ENCODE assay signal across 21 cellular contexts in the genomic region with DNA sequence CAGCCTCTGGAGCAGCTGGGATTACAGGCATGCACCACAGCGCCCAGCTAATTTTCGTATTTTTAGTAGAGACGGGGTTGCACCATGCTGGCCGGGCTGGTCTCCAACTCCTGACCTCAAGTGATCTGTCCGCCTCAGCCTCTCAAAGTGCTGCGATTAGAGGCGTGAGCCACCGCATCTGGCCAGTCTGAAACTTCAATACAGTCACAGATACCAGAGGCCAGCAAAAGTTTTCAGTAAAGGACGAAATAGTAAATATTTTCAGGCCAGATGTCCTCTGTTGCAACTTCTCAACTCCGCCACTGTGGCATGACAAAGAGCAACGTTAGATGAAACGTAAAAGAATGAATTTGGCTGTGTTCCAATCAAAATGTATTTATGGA.
DNase-seq lines count a peak whose midpoint lies in the region; ATAC-seq and TF ChIP-seq lines count a peak whose summit lies in the region.
"Had no signal": no experiment of that assay in that cellular context is flagged by ENCODE, and none has a peak within 500 bp of the region (broad histone marks: within the 10 kb centered on the region; RNA-seq: fewer than 3 reads in every experiment).

No MANE protein-coding gene starts in this region.

- peak; percentile 12 for TF ChIP-seq CTCF in choroid plexus epithelial cell (conservative IDR thresholded peaks at IDR 0.05; ENCODE audit: low read depth, low read length)

- no peak overlapping the region for H3K27ac Mint-ChIP-seq in activated CD4-positive, alpha-beta memory T cell treated with anti-CD3 and anti-CD28 coated beads, Interleukin-2, amount 10 ng/mL, durations not matched to agents 7 days and 5 days
- H3K27ac Mint-ChIP-seq: CD4-positive, CD25-positive, alpha-beta regulatory T cell; natural killer cell; progenitor cell of endocrine pancreas had no signal

- peaks cover 6% of the 10 kb centered on the region for H3K9me3 Mint-ChIP-seq in activated CD4-positive, alpha-beta memory T cell treated with anti-CD3 and anti-CD28 coated beads, Interleukin-2, amount 10 ng/mL, durations not matched to agents 7 days and 5 days

- H3K4me3 Mint-ChIP-seq in activated CD4-positive, alpha-beta memory T cell treated with anti-CD3 and anti-CD28 coated beads, Interleukin-2, amount 10 ng/mL, durations not matched to agents 7 days and 5 days = no peak overlapping the region
- H3K4me3 Mint-ChIP-seq: CD4-positive, CD25-positive, alpha-beta regulatory T cell; central memory CD8-positive, alpha-beta T cell; natural killer cell had no signal

- intact Hi-C loops in left ventricle myocardium superior (cut with micrococcal nuclease) = no loop called here
- intact Hi-C loops in posterior vena cava (cut with DNase I) = no loop called here

- peak; percentile 93 for ATAC-seq in left ventricle myocardium superior
- ATAC-seq in GM19324 (IDR thresholded peaks at IDR 0.05; ENCODE audit: low FRiP score, unreplicated experiment) = no peak
- ATAC-seq: HepG2, natural killer cell had no signal

- DNase-seq in AG08395 (ENCODE audit: low spot score) (peak; percentile 43), choroid plexus epithelial cell (ENCODE audit: low read depth) (peak; percentile 55), left ventricle myocardium superior (peak; percentile 84), posterior vena cava (ENCODE audit: low spot score) (peak; percentile 91), GDM1 (lab: John Stamatoyannopoulos, UW) (no peak)
- DNase-seq in activated CD4-positive, alpha-beta memory T cell treated with anti-CD3 and anti-CD28 coated beads, Interleukin-2, amount 10 ng/mL, durations not matched to agents 7 days and 5 days = no peak
- no peak for DNase-seq in activated effector memory CD4-positive, alpha-beta T cell treated with Interleukin-2 at 50 U/mL for 16 hours
- DNase-seq: activated CD4-positive, alpha-beta T cell treated with anti-CD3 and anti-CD28 coated beads for 4 hours; activated gamma-delta T cell; CD4-positive, CD25-positive, alpha-beta regulatory T cell; GOT3; MG63; natural killer cell; NCI-H1930; NCI-H446 treated with DMSO at 0.1 percent for 48 hours; SW 1271 had no signal

- no peaks in the 10 kb centered on the region for H3K4me1 Mint-ChIP-seq in activated CD4-positive, alpha-beta memory T cell treated with anti-CD3 and anti-CD28 coated beads, Interleukin-2, amount 10 ng/mL, durations not matched to agents 7 days and 5 days
- H3K4me1 Mint-ChIP-seq: CD4-positive, CD25-positive, alpha-beta regulatory T cell; central memory CD8-positive, alpha-beta T cell; natural killer cell had no signal

- H3K27me3 Mint-ChIP-seq in activated CD4-positive, alpha-beta memory T cell treated with anti-CD3 and anti-CD28 coated beads, Interleukin-2, amount 10 ng/mL, durations not matched to agents 7 days and 5 days = no peaks in the 10 kb centered on the region

- POLR2A ChIA-PET in activated CD4-positive, alpha-beta memory T cell treated with anti-CD3 and anti-CD28 coated beads, Interleukin-2, amount 10 ng/mL, durations not matched to agents 7 days and 5 days (lab: Charles Lee) = no interaction called here

- H3K36me3 Mint-ChIP-seq in activated CD4-positive, alpha-beta memory T cell treated with anti-CD3 and anti-CD28 coated beads, Interleukin-2, amount 10 ng/mL, durations not matched to agents 7 days and 5 days (ENCODE audit: low read depth) = no peaks in the 10 kb centered on the region
- H3K36me3 Mint-ChIP-seq: CD4-positive, CD25-positive, alpha-beta regulatory T cell; natural killer cell had no signal

- no peak overlapping the region for H3K4me3 ChIP-seq in choroid plexus epithelial cell (ENCODE audit: low read depth, low read length)
- H3K4me3 ChIP-seq: MG63, tibial nerve had no signal

- CTCF ChIA-PET in activated CD4-positive, alpha-beta memory T cell treated with anti-CD3 and anti-CD28 coated beads, Interleukin-2, amount 10 ng/mL, durations not matched to agents 7 days and 5 days (lab: Charles Lee) = no interaction called here

Comparison
In these comparisons a context has a peak if more than half of its experiments do, and no peak if none do; other contexts are left out.
1. DNase-seq: peak in AG08395 (single experiment), choroid plexus epithelial cell (single experiment), left ventricle myocardium superior (single experiment) and posterior vena cava (single experiment); none in activated CD4-positive, alpha-beta memory T cell treated with anti-CD3 and anti-CD28 coated beads, Interleukin-2, amount 10 ng/mL, durations not matched to agents 7 days and 5 days (single experiment), activated effector memory CD4-positive, alpha-beta T cell treated with Interleukin-2 at 50 U/mL for 16 hours (single experiment) and GDM1 (single experiment).